In genomic region chr10:73779018-73779417, GRCh38 we compare ENCODE assay signal across 3 cellular contexts.
TF ChIP-seq lines count a peak whose summit lies in the region.

No MANE protein-coding gene starts in this region.

TF ChIP-seq in HEK293, 187 proteins besides CTCF, POLR2A, EP300 and RAD21 (continued from another document):
- TF ChIP-seq ZNF362 (tag by site-specific recombination; IDR thresholded peaks at IDR 0.05) (0 out of 2 replicates have a peak, but pooled peaks have one; percentile 42), MZF1 (tag by site-specific recombination; IDR thresholded peaks at IDR 0.05; ENCODE audit: borderline replicate concordance) (no peak)

TF ChIP-seq in WTC11, 78 proteins besides CTCF, POLR2A, EP300 and RAD21 (continued from another document):
- TF ChIP-seq PRDM15 (CRISPR knock-in tag; IDR thresholded peaks at IDR 0.05) (no peak), ZNF121 (CRISPR knock-in tag; IDR thresholded peaks at IDR 0.05) (peak; percentile 53; the same call in 1 of the 2 replicates)

TF ChIP-seq in SK-N-SH, 30 proteins besides CTCF, POLR2A, EP300 and RAD21:
- no peak for TF ChIP-seq ZBTB33 (IDR thresholded peaks at IDR 0.05; ENCODE audit: borderline replicate concordance, low read depth)
- TF ChIP-seq EZH2phosphoT487 (IDR thresholded peaks at IDR 0.05; ENCODE audit: borderline replicate concordance, low read depth): no peak
- no peak for TF ChIP-seq ELF1 (IDR thresholded peaks at IDR 0.05)
- no peak for TF ChIP-seq YY1 (IDR thresholded peaks at IDR 0.05; ENCODE audit: low read depth)
- no peak for TF ChIP-seq REST (IDR thresholded peaks at IDR 0.05; ENCODE audit: low read depth, low read length)
- no peak for TF ChIP-seq FOXJ3 (CRISPR knock-in tag; IDR thresholded peaks at IDR 0.05)
- no peak for TF ChIP-seq NFIC (IDR thresholded peaks at IDR 0.05; ENCODE audit: borderline replicate concordance)
- no peak for TF ChIP-seq IRF3 (IDR thresholded peaks at IDR 0.05; ENCODE audit: low read depth, low read length)
- no peak for TF ChIP-seq SMC3 (IDR thresholded peaks at IDR 0.05; ENCODE audit: low read depth, low read length)
- no peak for TF ChIP-seq MXI1 (IDR thresholded peaks at IDR 0.05; ENCODE audit: low read depth, low read length)
- TF ChIP-seq PBX3 (IDR thresholded peaks at IDR 0.05): no peak
- no peak for TF ChIP-seq TCF12 (IDR thresholded peaks at IDR 0.05)
- no peak for TF ChIP-seq RXRA (IDR thresholded peaks at IDR 0.05; ENCODE audit: borderline replicate concordance, low read depth)
- TF ChIP-seq TAF1 (IDR thresholded peaks at IDR 0.05; ENCODE audit: borderline replicate concordance, low read depth, low read length): no peak
- TF ChIP-seq, protein P1, sequence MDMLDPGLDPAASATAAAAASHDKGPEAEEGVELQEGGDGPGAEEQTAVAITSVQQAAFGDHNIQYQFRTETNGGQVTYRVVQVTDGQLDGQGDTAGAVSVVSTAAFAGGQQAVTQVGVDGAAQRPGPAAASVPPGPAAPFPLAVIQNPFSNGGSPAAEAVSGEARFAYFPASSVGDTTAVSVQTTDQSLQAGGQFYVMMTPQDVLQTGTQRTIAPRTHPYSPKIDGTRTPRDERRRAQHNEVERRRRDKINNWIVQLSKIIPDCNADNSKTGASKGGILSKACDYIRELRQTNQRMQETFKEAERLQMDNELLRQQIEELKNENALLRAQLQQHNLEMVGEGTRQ (IDR thresholded peaks at IDR 0.05; ENCODE audit: borderline replicate concordance, low read depth, low read length): no peak
